Comparison of ENCODE assay signal across 10 cellular contexts in the genomic region with DNA sequence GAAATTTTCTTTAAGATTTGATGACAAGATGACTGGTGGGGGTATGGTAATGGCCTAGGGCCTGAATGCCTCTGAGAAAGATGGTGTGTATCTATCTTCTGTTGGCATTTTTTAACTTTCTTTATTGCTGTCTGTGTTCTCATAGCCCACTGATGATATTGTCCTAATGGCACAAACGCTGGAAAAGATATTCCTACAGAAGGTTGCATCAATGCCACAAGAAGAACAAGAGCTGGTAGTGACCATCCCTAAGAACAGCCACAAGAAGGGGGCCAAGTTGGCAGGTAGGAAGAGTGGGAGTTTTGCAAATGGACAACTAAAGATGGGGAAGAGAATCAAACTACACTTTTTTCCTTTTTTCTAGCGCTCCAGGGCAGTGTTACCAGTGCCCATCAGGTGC. TPM values are rescaled to one million over a fixed set of nuclear protein-coding genes. Genes with fewer than 3 reads are reported as not detected.
DNase-seq lines count a peak whose midpoint lies in the region; ATAC-seq and TF ChIP-seq lines count a peak whose summit lies in the region.
"Had no signal": no experiment of that assay in that cellular context is flagged by ENCODE, and none has a peak within 500 bp of the region (broad histone marks: within the 10 kb centered on the region; RNA-seq: fewer than 3 reads in every experiment).

No MANE protein-coding gene starts in this region.

- peaks cover 22% of the 10 kb centered on the region for H3F3A ChIP-seq in PC-3 (ENCODE audit: low read length, unreplicated experiment)

- no peaks in the 10 kb centered on the region for H3K9me3 Mint-ChIP-seq in effector memory CD8-positive, alpha-beta T cell

- H2AFZ ChIP-seq in DND-41 (ENCODE audit: low read depth, low read length): no peak overlapping the region
- H2AFZ ChIP-seq in PC-3 (ENCODE audit: low read length): no peak overlapping the region

- CTCF ChIA-PET in PC-3 (lab: Charles Lee): interaction anchor here (0.6 kb wide), 1 partner anchor 1960 kb away, joined by 10 read pairs; no protein-coding TSS in a partner anchor

- H4K20me1 ChIP-seq in DND-41 (ENCODE audit: insufficient read depth, low read length) (peaks cover 85% of the 10 kb centered on the region), PC-3 (ENCODE audit: low read length) (peaks cover 88% of the 10 kb centered on the region)

- peak overlapping the region; percentile 90 to 98 for H3K27ac Mint-ChIP-seq in effector memory CD8-positive, alpha-beta T cell

- peak overlapping the region; percentile 88; the same call in 1 of the 2 replicates for H3K9ac ChIP-seq in DND-41 (ENCODE audit: low read depth, low read length)
- H3K9ac ChIP-seq in PC-3 (ENCODE audit: low read length): no peak overlapping the region

- POLR2A ChIA-PET in PC-3 (lab: Charles Lee; ENCODE audit: unreplicated experiment): no interaction called here

- H3K4me3 Mint-ChIP-seq in effector memory CD8-positive, alpha-beta T cell: peak overlapping the region; percentile 88 to 94

- no peak for ATAC-seq in DND-41 (ENCODE audit: insufficient read depth, low read depth)
- ATAC-seq in PC-3: no peak
- no peak for ATAC-seq in effector memory CD8-positive, alpha-beta T cell (replicated peaks)
- ATAC-seq: HCT116 had no signal

- DNase-seq in DND-41: no peak
- no peak for DNase-seq in PC-3
- no peak for DNase-seq in effector memory CD8-positive, alpha-beta T cell
- no peak for DNase-seq in WERI-Rb-1
- no peak for DNase-seq in activated CD4-positive, alpha-beta T cell treated with anti-CD3 and anti-CD28 coated beads, Interleukin-2, amount 50 U/mL, for 4 hours
- no peak for DNase-seq in GM13976 (ENCODE audit: low spot score)
- DNase-seq: mesendoderm, NCI-H510A treated with DMSO at 0.1 percent for 48 hours had no signal

- peaks cover 92% of the 10 kb centered on the region for H3K36me3 ChIP-seq in DND-41 (ENCODE audit: insufficient read depth, low read length)
- H3K36me3 ChIP-seq in PC-3 (ENCODE audit: low read depth, low read length): peaks cover 86% of the 10 kb centered on the region
- H3K36me3 ChIP-seq in neutrophil: peaks cover 73% of the 10 kb centered on the region
- peaks cover 94% of the 10 kb centered on the region for H3K36me3 ChIP-seq in WERI-Rb-1

- peaks cover 52 to 74% of the 10 kb centered on the region in 2 donors for H3K4me1 Mint-ChIP-seq in effector memory CD8-positive, alpha-beta T cell (ENCODE audit: low read depth in 2 of 2)

- H3K27me3 ChIP-seq in DND-41 (ENCODE audit: insufficient read depth, low read length, poor library complexity) (no peaks in the 10 kb centered on the region), PC-3 (ENCODE audit: low read length) (no peaks in the 10 kb centered on the region), neutrophil (no peaks in the 10 kb centered on the region), WERI-Rb-1 (ENCODE audit: insufficient read depth, low read depth, severe bottlenecking) (no peaks in the 10 kb centered on the region)

- no peak for TF ChIP-seq CTCF in DND-41 (IDR thresholded peaks at IDR 0.05; ENCODE audit: borderline replicate concordance, extremely low read depth, low read length, poor library complexity, severe bottlenecking)
- no peak for TF ChIP-seq CTCF in PC-3 (conservative IDR thresholded peaks at IDR 0.05; ENCODE audit: low read depth, low read length)
- no peak for TF ChIP-seq CTCF in neutrophil (IDR thresholded peaks at IDR 0.05)
- TF ChIP-seq CTCF in WERI-Rb-1 (IDR thresholded peaks at IDR 0.05; ENCODE audit: low read depth, low read length): no peak
- TF ChIP-seq CTCF in GM13976 (IDR thresholded peaks at IDR 0.05; ENCODE audit: borderline replicate concordance, control extremely low read depth, extremely low read depth, insufficient read depth, missing control alignments): no peak

- H3K9me3 ChIP-seq in DND-41 (ENCODE audit: insufficient read depth, low read length, severe bottlenecking) (no peaks in the 10 kb centered on the region), PC-3 (ENCODE audit: low read length) (no peaks in the 10 kb centered on the region), neutrophil (no peaks in the 10 kb centered on the region), WERI-Rb-1 (ENCODE audit: severe bottlenecking) (no peaks in the 10 kb centered on the region)

- H3K4me1 ChIP-seq in DND-41 (ENCODE audit: insufficient read depth, low read length): peaks cover 40% of the 10 kb centered on the region
- peaks cover 24% of the 10 kb centered on the region for H3K4me1 ChIP-seq in PC-3 (ENCODE audit: insufficient read depth, low read length)
- peaks cover 34 to 55% of the 10 kb centered on the region in 2 experiments for H3K4me1 ChIP-seq in neutrophil (ENCODE audit: control insufficient read depth in 1 of 2, insufficient read depth in 1 of 2, low read depth in 1 of 2, low read length in 1 of 2)

- H3K79me2 ChIP-seq in DND-41 (ENCODE audit: insufficient read depth, low read length) (peaks cover 78% of the 10 kb centered on the region), PC-3 (ENCODE audit: low read length) (peaks cover 89% of the 10 kb centered on the region)

- H3K9me2 ChIP-seq in PC-3 (replicated peaks; ENCODE audit: low read length): no peaks in the 10 kb centered on the region

- peaks cover 100% of the 10 kb centered on the region for H3K36me3 Mint-ChIP-seq in effector memory CD8-positive, alpha-beta T cell (ENCODE audit: insufficient read depth)

- in situ Hi-C loops in GM13976 (cut with MboI; ENCODE audit: low sequenced_read_pairs, unreplicated experiment): no loop called here

- H3K27ac ChIP-seq in DND-41 (ENCODE audit: low read length) (0 out of 2 replicates have a peak overlapping the region, but pooled peaks have one; percentile 8), PC-3 (ENCODE audit: low read length) (no peak overlapping the region), neutrophil (peak overlapping the region; percentile 68), WERI-Rb-1 (no peak overlapping the region)

- no TSS peak for BruUV-seq in PC-3 (replicated peaks; lab: Mats Ljungman, UMichigan)

- no peaks in the 10 kb centered on the region for H3K27me3 Mint-ChIP-seq in effector memory CD8-positive, alpha-beta T cell

- intact Hi-C loops in PC-3 (cut with micrococcal nuclease): no loop called here

- peak overlapping the region in 1 of 2 experiments; percentile 84; a peak in 2 of 4 replicates for H3K4me3 ChIP-seq in DND-41 (ENCODE audit: low read depth in 1 of 2, low read length in 2 of 2)
- peak overlapping the region; percentile 98 for H3K4me3 ChIP-seq in PC-3 (ENCODE audit: low read length)
- no peak overlapping the region for H3K4me3 ChIP-seq in neutrophil (ENCODE audit: low read depth in 1 of 2, low read length in 1 of 2)
- no peak overlapping the region for H3K4me3 ChIP-seq in WERI-Rb-1 (ENCODE audit: low read depth, low read length)

- H3K4me2 ChIP-seq in DND-41 (ENCODE audit: insufficient read depth, low read length) (peak overlapping the region; percentile 82), PC-3 (ENCODE audit: low read length) (peak overlapping the region; percentile 94)

RNA-seq across cellular contexts. Expression of a gene that starts 7.5 kb away (rescaled TPM):
- total RNA-seq in PC-3 (2014; rRNA removed): 171 and 192 TPM in 2 replicates

RNA-seq across cellular contexts. Expression of a gene that starts 23.0 kb away (rescaled TPM):
- total RNA-seq in PC-3 (2014; rRNA removed): 1.7 and 3.0 TPM in 2 replicates

RNA-seq across cellular contexts. Expression of a gene that starts 33.5 kb away (rescaled TPM):
- not detected in 2 replicates for total RNA-seq in PC-3 (2014; rRNA removed)

RNA-seq across cellular contexts. Expression of a gene that starts 35.1 kb away (rescaled TPM):
- not detected in 2 replicates for total RNA-seq in PC-3 (2014; rRNA removed)

Comparison
In these comparisons a context has a peak if more than half of its experiments do, and no peak if none do; other contexts are left out.
1. H3K27ac ChIP-seq: peak in DND-41 (single experiment) and neutrophil (single experiment); none in PC-3 (single experiment) and WERI-Rb-1 (single experiment).